Comparison of ENCODE assay signal across 9 cellular contexts in genomic region chr6:164109770-164110140, GRCh38.
DNase-seq lines count a peak whose midpoint lies in the region; ATAC-seq and TF ChIP-seq lines count a peak whose summit lies in the region.
"Had no signal": no experiment of that assay in that cellular context is flagged by ENCODE, and none has a peak within 500 bp of the region (broad histone marks: within the 10 kb centered on the region; RNA-seq: fewer than 3 reads in every experiment).

No MANE protein-coding gene starts in this region.

- no peak overlapping the region for H3K4me3 Mint-ChIP-seq in GM23338
- H3K4me3 Mint-ChIP-seq: activated CD4-positive, alpha-beta T cell treated with anti-CD3 and anti-CD28 coated beads, Interleukin-2, amount 10 ng/mL, durations not matched to agents 7 days and 5 days had no signal

- no peaks in the 10 kb centered on the region; the same call in 2 of the 3 replicates for H3K36me3 Mint-ChIP-seq in GM23338 (ENCODE audit: low read depth)

- DNase-seq in GM23338 (ENCODE audit: low spot score) (peak; percentile 69), SJCRH30 (peak; percentile 75 to 83), globus pallidus (ENCODE audit: low spot score) (peak; percentile 20), gastrocnemius medialis (peak; percentile 74 to 87), A172 (ENCODE audit: low spot score) (no peak)
- DNase-seq: activated CD4-positive, alpha-beta T cell treated with anti-CD3 and anti-CD28 coated beads, Interleukin-2, amount 10 ng/mL, durations not matched to agents 7 days and 5 days had no signal

- intact Hi-C loops in gastrocnemius medialis (cut with DNase I; ENCODE audit: low total_unique reads), result loop anchor here (1.0 to 5.0 kb wide), 9 partner anchors 10 to 928 kb away; partner anchors contain the start of gene QKI

- peaks cover 9% of the 10 kb centered on the region; the same call in 1 of the 3 replicates for H3K9me3 Mint-ChIP-seq in GM23338

- peak overlapping the region; percentile 47; the same call in 1 of the 2 replicates for H2AFZ ChIP-seq in GM23338

- no peak for TF ChIP-seq POLR2A in gastrocnemius medialis (IDR thresholded peaks at IDR 0.05)

- H3F3A ChIP-seq in GM23338 (replicated peaks; ENCODE audit: low read depth), result no peaks in the 10 kb centered on the region

- H3K27ac ChIP-seq in GM23338 (ENCODE audit: low read depth) (no peak overlapping the region), SJCRH30 (peak overlapping the region; percentile 81), gastrocnemius medialis (peak overlapping the region; percentile 95 to 98 (median 98))

- H3K9me3 ChIP-seq in SJCRH30 (replicated peaks), result no peaks in the 10 kb centered on the region
- no peaks in the 10 kb centered on the region for H3K9me3 ChIP-seq in gastrocnemius medialis

- no peaks in the 10 kb centered on the region for H3K36me3 ChIP-seq in GM23338 (ENCODE audit: insufficient read depth)
- H3K36me3 ChIP-seq in SJCRH30, result no peaks in the 10 kb centered on the region
- no peaks in the 10 kb centered on the region for H3K36me3 ChIP-seq in gastrocnemius medialis

- no peak overlapping the region for H3K4me2 ChIP-seq in GM23338

- no peaks in the 10 kb centered on the region; the same call in none of the 2 replicates for H3K9me2 ChIP-seq in GM23338 (ENCODE audit: insufficient read depth)

- H3K4me1 ChIP-seq in GM23338 (ENCODE audit: insufficient read depth), result no peaks in the 10 kb centered on the region
- peaks cover 31% of the 10 kb centered on the region for H3K4me1 ChIP-seq in SJCRH30
- H3K4me1 ChIP-seq in gastrocnemius medialis, result peaks cover 36 to 38% of the 10 kb centered on the region in 2 donors

- no peaks in the 10 kb centered on the region for H3K79me2 ChIP-seq in GM23338 (replicated peaks; ENCODE audit: insufficient read depth)

- no peak overlapping the region for H3K4me3 ChIP-seq in GM23338
- peak overlapping the region; percentile 42 for H3K4me3 ChIP-seq in SJCRH30
- H3K4me3 ChIP-seq in gastrocnemius medialis, result peak overlapping the region; percentile 25 to 52 (median 45)

- TF ChIP-seq CTCF in GM23338 (conservative IDR thresholded peaks at IDR 0.05; ENCODE audit: low read depth in 2 of 2), result peak; percentile 75 to 76
- TF ChIP-seq CTCF in gastrocnemius medialis (IDR thresholded peaks at IDR 0.05 in 4 of 5, conservative IDR thresholded peaks at IDR 0.05 in 1 of 5), result peak; percentile 85 to 93 (median 88)

- H3K4me1 Mint-ChIP-seq in GM23338, result no peaks in the 10 kb centered on the region
- H3K4me1 Mint-ChIP-seq: activated CD4-positive, alpha-beta T cell treated with anti-CD3 and anti-CD28 coated beads, Interleukin-2, amount 10 ng/mL, durations not matched to agents 7 days and 5 days had no signal

- no peaks in the 10 kb centered on the region for H4K20me1 ChIP-seq in GM23338 (replicated peaks; ENCODE audit: insufficient read depth)

- ATAC-seq in GM23338 (peak; percentile 61), gastrocnemius medialis (peak; percentile 37 to 49), HG03139 (IDR thresholded peaks at IDR 0.05; ENCODE audit: unreplicated experiment) (no peak), GM18498 (IDR thresholded peaks at IDR 0.05; ENCODE audit: unreplicated experiment) (no peak), HG02642 (IDR thresholded peaks at IDR 0.05; ENCODE audit: poor library complexity, unreplicated experiment) (no peak)

- peaks cover 8% of the 10 kb centered on the region for H3K27me3 Mint-ChIP-seq in GM23338 (ENCODE audit: insufficient read depth, low read depth, poor library complexity)
- H3K27me3 Mint-ChIP-seq: activated CD4-positive, alpha-beta T cell treated with anti-CD3 and anti-CD28 coated beads, Interleukin-2, amount 10 ng/mL, durations not matched to agents 7 days and 5 days had no signal

- in situ Hi-C loops in gastrocnemius medialis (cut with MboI; ENCODE audit: low sequenced_read_pairs in 4 of 4), result loop anchor here (5.0 to 25.0 kb wide), 11 partner anchors 145 to 1118 kb away; no protein-coding TSS in a partner anchor

- H3K27me3 ChIP-seq in GM23338 (ENCODE audit: insufficient read depth) (no peaks in the 10 kb centered on the region), SJCRH30 (no peaks in the 10 kb centered on the region), gastrocnemius medialis (no peaks in the 10 kb centered on the region)

- no peak overlapping the region for H3K27ac Mint-ChIP-seq in GM23338
- H3K27ac Mint-ChIP-seq: activated CD4-positive, alpha-beta T cell treated with anti-CD3 and anti-CD28 coated beads, Interleukin-2, amount 10 ng/mL, durations not matched to agents 7 days and 5 days had no signal

TF ChIP-seq in GM23338, 12 proteins besides CTCF, POLR2A, EP300 and RAD21:
- no peak for TF ChIP-seq EZH2 (IDR thresholded peaks at IDR 0.05; ENCODE audit: low read depth, unreplicated experiment)
- TF ChIP-seq JUNB (IDR thresholded peaks at IDR 0.05; ENCODE audit: unreplicated experiment), result no peak
- TF ChIP-seq POLR2AphosphoS5 (IDR thresholded peaks at IDR 0.05; ENCODE audit: low read depth), result no peak
- no peak for TF ChIP-seq REST (IDR thresholded peaks at IDR 0.05; ENCODE audit: unreplicated experiment)
- TF ChIP-seq NANOG (IDR thresholded peaks at IDR 0.05; ENCODE audit: borderline replicate concordance), result no peak
- TF ChIP-seq ZNF114 (CRISPR knock-in tag; IDR thresholded peaks at IDR 0.05), result no peak
- no peak for TF ChIP-seq ETS1 (IDR thresholded peaks at IDR 0.05)
TF ChIP-seq in GM23338: peak in this region for 0.

Comparison
In these comparisons a context has a peak if more than half of its experiments do, and no peak if none do; other contexts are left out.
1. ATAC-seq: peak in GM23338 (single experiment) and gastrocnemius medialis (2 of 2); none in HG03139 (single experiment), GM18498 (single experiment) and HG02642 (single experiment).